ENCODE assay signal across 16 cellular contexts in genomic region chr2:226622484-226622883, GRCh38.
DNase-seq lines count a peak whose midpoint lies in the region; ATAC-seq and TF ChIP-seq lines count a peak whose summit lies in the region.
"Had no signal": no experiment of that assay in that cellular context is flagged by ENCODE, and none has a peak within 500 bp of the region (broad histone marks: within the 10 kb centered on the region; RNA-seq: fewer than 3 reads in every experiment).

No MANE protein-coding gene starts in this region.

- H3K36me3 ChIP-seq in muscle layer of colon (ENCODE audit: insufficient read depth, low read length), result no peaks in the 10 kb centered on the region
- H3K36me3 ChIP-seq: esophagus muscularis mucosa, spleen had no signal

- DNase-seq in Calu3 (no peak), NCI-H82 treated with DMSO at 0.1 percent for 48 hours (lab: John Stamatoyannopoulos, UW; ENCODE audit: unreplicated experiment) (peak; percentile 21), choroid plexus epithelial cell (ENCODE audit: low read depth) (peak; percentile 20), cerebellar nuclear complex (lab: John Stamatoyannopoulos, UW) (no peak), mucosa of gallbladder (ENCODE audit: low spot score) (no peak)
- no peak for DNase-seq in central memory CD4-positive, alpha-beta T cell
- DNase-seq in activated T-cell treated with anti-CD3 and anti-CD28 coated beads, Interleukin-2, amount 50 U/mL, for 72 hours, result no peak
- DNase-seq: activated CD4-positive, alpha-beta T cell treated with anti-CD3 and anti-CD28 coated beads for 36 hours; activated naive CD8-positive, alpha-beta T cell treated with anti-CD3 and anti-CD28 coated beads, Interleukin-2, amount 10 ng/mL, durations not matched to agents 7 days and 5 days; activated T-cell treated with anti-CD3 and anti-CD28 coated beads for 4 hours; DMS79; NCI-H1694 treated with DMSO at 0.1 percent for 48 hours; nucleus accumbens; spleen had no signal

- H3K9ac ChIP-seq in muscle layer of colon (ENCODE audit: low read length), result no peak overlapping the region

- no peak overlapping the region for H3K4me3 Mint-ChIP-seq in Calu3 (ENCODE audit: low read depth, unreplicated experiment)
- no peak overlapping the region for H3K4me3 Mint-ChIP-seq in activated T-cell treated with anti-CD3 and anti-CD28 coated beads, Interleukin-2, amount 50 U/mL, for 72 hours
- H3K4me3 Mint-ChIP-seq: activated CD4-positive, alpha-beta T cell treated with anti-CD3 and anti-CD28 coated beads for 36 hours; activated naive CD8-positive, alpha-beta T cell treated with anti-CD3 and anti-CD28 coated beads, Interleukin-2, amount 10 ng/mL, durations not matched to agents 7 days and 5 days had no signal

- intact Hi-C loops in Calu3 (cut with micrococcal nuclease; ENCODE audit: unreplicated experiment), result no loop called here

- peak; percentile 21 for TF ChIP-seq CTCF in Calu3 (IDR thresholded peaks at IDR 0.05; ENCODE audit: unreplicated experiment)
- peak; percentile 42 for TF ChIP-seq CTCF in choroid plexus epithelial cell (conservative IDR thresholded peaks at IDR 0.05; ENCODE audit: low read depth, low read length)

- H3K4me1 ChIP-seq in muscle layer of colon (ENCODE audit: insufficient read depth, low read length), result peaks cover 23% of the 10 kb centered on the region
- H3K4me1 ChIP-seq: spleen had no signal

- H3K4me1 Mint-ChIP-seq in Calu3 (ENCODE audit: low read depth, unreplicated experiment), result peaks cover 29% of the 10 kb centered on the region
- no peaks in the 10 kb centered on the region for H3K4me1 Mint-ChIP-seq in activated T-cell treated with anti-CD3 and anti-CD28 coated beads, Interleukin-2, amount 50 U/mL, for 72 hours (ENCODE audit: low read depth)
- H3K4me1 Mint-ChIP-seq: activated CD4-positive, alpha-beta T cell treated with anti-CD3 and anti-CD28 coated beads for 36 hours had no signal

- H3K27ac ChIP-seq in muscle layer of colon (ENCODE audit: low read depth, low read length), result peak overlapping the region; percentile 52
- H3K27ac ChIP-seq: spleen had no signal

- no peaks in the 10 kb centered on the region for H3K9me3 ChIP-seq in muscle layer of colon (ENCODE audit: low read length)
- H3K9me3 ChIP-seq: esophagus muscularis mucosa, spleen had no signal

- no peak for ATAC-seq in activated T-cell treated with anti-CD3 and anti-CD28 coated beads, Interleukin-2, amount 50 U/mL, for 72 hours (replicated peaks in 1 of 2)
- ATAC-seq: activated CD4-positive, alpha-beta T cell treated with anti-CD3 and anti-CD28 coated beads for 36 hours had no signal

- H3K9me3 Mint-ChIP-seq in Calu3 (ENCODE audit: low read depth, unreplicated experiment), result peaks cover 12% of the 10 kb centered on the region
- H3K9me3 Mint-ChIP-seq in activated T-cell treated with anti-CD3 and anti-CD28 coated beads, Interleukin-2, amount 50 U/mL, for 72 hours, result no peaks in the 10 kb centered on the region
- H3K9me3 Mint-ChIP-seq: activated naive CD8-positive, alpha-beta T cell treated with anti-CD3 and anti-CD28 coated beads, Interleukin-2, amount 10 ng/mL, durations not matched to agents 7 days and 5 days had no signal

- no peaks in the 10 kb centered on the region for H3K27me3 Mint-ChIP-seq in Calu3 (ENCODE audit: unreplicated experiment)
- H3K27me3 Mint-ChIP-seq in activated T-cell treated with anti-CD3 and anti-CD28 coated beads, Interleukin-2, amount 50 U/mL, for 72 hours (ENCODE audit: low read depth), result peaks cover 13% of the 10 kb centered on the region

- no peak overlapping the region for H3K27ac Mint-ChIP-seq in Calu3 (ENCODE audit: unreplicated experiment)
- no peak overlapping the region for H3K27ac Mint-ChIP-seq in activated T-cell treated with anti-CD3 and anti-CD28 coated beads, Interleukin-2, amount 50 U/mL, for 72 hours
- H3K27ac Mint-ChIP-seq: activated CD4-positive, alpha-beta T cell treated with anti-CD3 and anti-CD28 coated beads for 36 hours; activated naive CD8-positive, alpha-beta T cell treated with anti-CD3 and anti-CD28 coated beads, Interleukin-2, amount 10 ng/mL, durations not matched to agents 7 days and 5 days had no signal

- CTCF ChIA-PET in Calu3 (lab: Charles Lee), result no interaction called here

- H3K36me3 Mint-ChIP-seq in Calu3 (ENCODE audit: insufficient read depth, unreplicated experiment), result no peaks in the 10 kb centered on the region
- no peaks in the 10 kb centered on the region for H3K36me3 Mint-ChIP-seq in activated T-cell treated with anti-CD3 and anti-CD28 coated beads, Interleukin-2, amount 50 U/mL, for 72 hours (ENCODE audit: insufficient read depth in 2 of 2)
- H3K36me3 Mint-ChIP-seq: activated naive CD8-positive, alpha-beta T cell treated with anti-CD3 and anti-CD28 coated beads, Interleukin-2, amount 10 ng/mL, durations not matched to agents 7 days and 5 days had no signal

- H3K27me3 ChIP-seq in muscle layer of colon (ENCODE audit: control insufficient read depth in 1 of 2, insufficient read depth in 2 of 2, low read length in 2 of 2), result no peaks in the 10 kb centered on the region
- H3K27me3 ChIP-seq: esophagus muscularis mucosa, spleen had no signal

- H3K4me3 ChIP-seq in choroid plexus epithelial cell (ENCODE audit: low read depth, low read length) (no peak overlapping the region), muscle layer of colon (ENCODE audit: low read depth in 1 of 2, low read length in 2 of 2) (no peak overlapping the region)
- H3K4me3 ChIP-seq: esophagus muscularis mucosa, spleen had no signal

- no TSS peak for BruUV-seq in Calu3 (replicated peaks; lab: Mats Ljungman, UMichigan)

Comparison
In these comparisons a context has a peak if more than half of its experiments do, and no peak if none do; other contexts are left out.
1. DNase-seq: peak in NCI-H82 treated with DMSO at 0.1 percent for 48 hours (single experiment) and choroid plexus epithelial cell (single experiment); none in Calu3 (single experiment), cerebellar nuclear complex (0 of 2), central memory CD4-positive, alpha-beta T cell (single experiment), mucosa of gallbladder (single experiment) and activated T-cell treated with anti-CD3 and anti-CD28 coated beads, Interleukin-2, amount 50 U/mL, for 72 hours (0 of 2).